Comparison of ENCODE assay signal across 8 cellular contexts in the genomic region with DNA sequence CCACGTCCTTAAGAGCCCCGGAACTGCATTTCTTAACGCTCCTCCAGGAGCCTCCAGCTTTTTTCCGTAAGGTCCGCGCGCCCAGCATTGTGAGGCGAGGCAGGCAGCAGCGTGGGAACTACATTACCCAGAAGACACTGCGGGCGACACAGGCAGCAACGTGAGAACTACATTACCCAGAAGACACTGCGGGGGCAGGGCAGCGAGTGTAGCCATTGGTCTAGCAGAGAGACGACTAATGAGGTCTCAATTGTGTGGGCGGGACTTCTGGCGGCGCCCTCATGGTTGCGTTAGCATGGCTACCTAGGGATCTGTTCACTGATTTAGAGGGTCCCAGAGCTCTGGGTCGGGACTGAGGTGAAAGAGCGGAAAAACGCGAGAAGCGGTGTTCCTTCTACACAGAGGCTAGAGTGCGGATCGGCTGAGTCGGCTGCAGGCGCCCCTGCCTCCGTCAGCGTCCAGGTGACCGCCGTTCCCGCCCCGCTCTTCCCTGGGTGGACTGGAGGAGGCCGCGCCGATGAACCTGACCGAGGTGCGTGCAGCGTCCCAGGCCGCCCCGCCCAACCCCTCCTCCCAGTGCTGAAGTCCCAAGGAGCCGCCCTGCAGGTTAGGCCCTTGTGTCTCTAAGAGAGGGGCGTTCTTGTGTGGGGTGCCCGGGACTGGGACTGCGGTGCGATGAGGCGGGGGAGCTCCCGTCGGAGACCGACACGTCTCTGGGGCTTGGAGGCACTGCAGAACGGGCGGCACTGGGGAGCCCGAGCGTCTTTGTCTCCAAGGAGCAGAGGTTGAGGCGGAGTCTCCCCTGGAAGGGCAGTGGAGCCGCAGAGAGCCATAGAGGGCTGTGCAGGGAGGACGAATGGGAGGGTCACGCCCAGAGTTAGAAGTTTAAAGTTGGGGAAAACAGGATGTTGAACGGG. TPM values are rescaled to one million over a fixed set of nuclear protein-coding genes. Genes with fewer than 3 reads are reported as not detected.
A peak's percentile ranks its signal among the peaks of the same experiment; 100 is the strongest.
DNase-seq lines count a peak whose midpoint lies in the region; ATAC-seq and TF ChIP-seq lines count a peak whose summit lies in the region.

A gene (plus strand): TSS at position 264 of the 917 bp plus-strand sequence. CDS start 254 bp downstream, at position 518.

- peak within 1 kb of the TSS; percentile 99 for H3K4me3 Mint-ChIP-seq in type B pancreatic cell

- H3K36me3 Mint-ChIP-seq in type B pancreatic cell = peaks cover 46% of the 10 kb centered on the region

- H3K27ac ChIP-seq in adrenal gland (peak within 1 kb of the TSS in 3 of 5 donors; percentile 48 to 75 (median 48)), heart right ventricle (peak within 1 kb of the TSS in 8 of 10 donors; percentile 19 to 79 (median 58))

- TF ChIP-seq CTCF in GM13977 (IDR thresholded peaks at IDR 0.05; ENCODE audit: extremely low read depth, insufficient read depth, missing control alignments) (no peak), adrenal gland (IDR thresholded peaks at IDR 0.05) (no peak), heart right ventricle (IDR thresholded peaks at IDR 0.05) (no peak), type B pancreatic cell (conservative IDR thresholded peaks at IDR 0.05) (no peak)

- no peaks in the 10 kb centered on the region for H3K27me3 Mint-ChIP-seq in type B pancreatic cell

- peak within 1 kb of the TSS; percentile 96 for H3K27ac Mint-ChIP-seq in type B pancreatic cell

- peaks cover 21% of the 10 kb centered on the region for H3K4me1 Mint-ChIP-seq in type B pancreatic cell (ENCODE audit: unreplicated experiment)

- no peaks in the 10 kb centered on the region for H3K9me3 ChIP-seq in adrenal gland (replicated peaks in 1 of 3)
- H3K9me3 ChIP-seq in heart right ventricle = peaks cover 0 to 17% (median 0%) of the 10 kb centered on the region in 11 donors

- no peaks in the 10 kb centered on the region for H3K27me3 ChIP-seq in adrenal gland
- no peaks in the 10 kb centered on the region for H3K27me3 ChIP-seq in heart right ventricle

- H3K4me3 ChIP-seq in adrenal gland (peak within 1 kb of the TSS; percentile 73 to 99 (median 81)), heart right ventricle (peak within 1 kb of the TSS; percentile 80 to 96 (median 88))

- H3K36me3 ChIP-seq in adrenal gland (replicated peaks in 1 of 2) (peaks cover 0 to 5% of the 10 kb centered on the region in 2 donors), heart right ventricle (peaks cover 0 to 19% (median 0%) of the 10 kb centered on the region in 9 donors)

- peak in 1 of 2 donors; percentile 12 for TF ChIP-seq POLR2A in adrenal gland (IDR thresholded peaks at IDR 0.05)

- H3K4me1 ChIP-seq in adrenal gland (replicated peaks in 1 of 2) = peaks cover 11 to 17% of the 10 kb centered on the region in 2 donors
- H3K4me1 ChIP-seq in heart right ventricle = peaks cover 8 to 23% (median 16%) of the 10 kb centered on the region in 9 donors

- in situ Hi-C loops in GM13977 (cut with MboI; ENCODE audit: low pct_unique_long_range_greater_than_20kb, low sequenced_read_pairs, unreplicated experiment) = no loop called here

- DNase-seq in GM13977 (ENCODE audit: low spot score) (peak; percentile 96), NCI-H146 treated with DMSO at 0.1 percent for 48 hours (lab: John Stamatoyannopoulos, UW; ENCODE audit: unreplicated experiment) (peak; percentile 97), T-helper 1 cell (peak; percentile 89 to 97 (median 96)), adrenal gland (peak; percentile 98 to 100 (median 99)), heart right ventricle (peak; percentile 95 to 99), pons (ENCODE audit: low spot score) (peak; percentile 98), type B pancreatic cell (ENCODE audit: extremely low spot score, unreplicated experiment) (peak; percentile 94)

- intact Hi-C loops in adrenal gland (cut with DNase I) = no loop called here
- intact Hi-C loops in heart right ventricle (cut with DNase I) = loop anchor here in 1 of 10 donors (5.0 kb wide), 1 partner anchor 67 kb away; no protein-coding TSS in a partner anchor

- ATAC-seq in HG02884 (IDR thresholded peaks at IDR 0.05; ENCODE audit: unreplicated experiment) (peak; percentile 96), heart right ventricle (peak; percentile 98 to 100 (median 100))

- 0 to 2% (median 1%) methylated on average over 24 to 61 of the region's 61 CpGs for WGBS in adrenal gland, 4 donors
- 0% methylated on average over 61 of the region's 61 CpGs for WGBS in heart right ventricle, 2 donors

- peaks cover 26% of the 10 kb centered on the region for H3K9me3 Mint-ChIP-seq in type B pancreatic cell

RNA-seq across cellular contexts. Expression of the gene that starts here (rescaled TPM):
- total RNA-seq in adrenal gland (10 to 100 TPM in 4 of 8 donors, 1 to 10 TPM in 4; 3.0 to 26.3 (median 11.5) TPM), heart right ventricle (1 to 10 TPM; 1.7 to 7.7 (median 2.4) TPM), type B pancreatic cell (ENCODE audit: low replicate concordance) (17.5 and 26.6 TPM in 2 replicates)
- polyA plus RNA-seq in adrenal gland (10 to 100 TPM in 1 of 3 donors, 1 to 10 TPM in 2; 2.3 to 13.1 (median 2.5) TPM), heart right ventricle (10 to 100 TPM in 1 of 2 donors, 1 to 10 TPM in 1; 2.9 to 12.8 TPM)

Comparison
In these comparisons a context has a peak if more than half of its experiments do, and no peak if none do; other contexts are left out.
1. Peak in every context shown above with its lines: DNase-seq, ATAC-seq, H3K4me3 ChIP-seq and H3K27ac ChIP-seq.